ENCODE assay signal across 8 cellular contexts in genomic region chr7:150447966-150448788, GRCh38. TPM values are rescaled to one million over a fixed set of nuclear protein-coding genes. Genes with fewer than 3 reads are reported as not detected.
DNase-seq lines count a peak whose midpoint lies in the region; ATAC-seq and TF ChIP-seq lines count a peak whose summit lies in the region.

No MANE protein-coding gene starts in this region.

- H3K4me1 Mint-ChIP-seq in activated CD4-positive, alpha-beta T cell treated with anti-CD3 and anti-CD28 coated beads for 36 hours, result peaks cover 47% of the 10 kb centered on the region
- peaks cover 43% of the 10 kb centered on the region for H3K4me1 Mint-ChIP-seq in activated CD4-positive, alpha-beta memory T cell treated with anti-CD3 and anti-CD28 coated beads for 36 hours (ENCODE audit: low read depth)
- peaks cover 4% of the 10 kb centered on the region for H3K4me1 Mint-ChIP-seq in neural crest cell

- peaks cover 4% of the 10 kb centered on the region for H3K36me3 Mint-ChIP-seq in activated CD4-positive, alpha-beta T cell treated with anti-CD3 and anti-CD28 coated beads for 36 hours (ENCODE audit: low read depth)
- peaks cover 11% of the 10 kb centered on the region for H3K36me3 Mint-ChIP-seq in activated CD4-positive, alpha-beta memory T cell treated with anti-CD3 and anti-CD28 coated beads for 36 hours
- no peaks in the 10 kb centered on the region for H3K36me3 Mint-ChIP-seq in neural crest cell (ENCODE audit: low read depth)

- no peaks in the 10 kb centered on the region for H3K9me3 Mint-ChIP-seq in activated CD4-positive, alpha-beta T cell treated with anti-CD3 and anti-CD28 coated beads for 36 hours (ENCODE audit: low read depth)
- H3K9me3 Mint-ChIP-seq in activated CD4-positive, alpha-beta memory T cell treated with anti-CD3 and anti-CD28 coated beads for 36 hours, result no peaks in the 10 kb centered on the region
- H3K9me3 Mint-ChIP-seq in neural crest cell, result no peaks in the 10 kb centered on the region

- H3K27me3 Mint-ChIP-seq in activated CD4-positive, alpha-beta T cell treated with anti-CD3 and anti-CD28 coated beads for 36 hours, result no peaks in the 10 kb centered on the region
- H3K27me3 Mint-ChIP-seq in activated CD4-positive, alpha-beta memory T cell treated with anti-CD3 and anti-CD28 coated beads for 36 hours, result no peaks in the 10 kb centered on the region
- H3K27me3 Mint-ChIP-seq in neural crest cell (ENCODE audit: low read depth), result peaks cover 4% of the 10 kb centered on the region

- TF ChIP-seq CTCF in neural crest cell (conservative IDR thresholded peaks at IDR 0.05), result no peak

- H3K27ac Mint-ChIP-seq in activated CD4-positive, alpha-beta T cell treated with anti-CD3 and anti-CD28 coated beads for 36 hours, result peak overlapping the region; percentile 94
- H3K27ac Mint-ChIP-seq in activated CD4-positive, alpha-beta memory T cell treated with anti-CD3 and anti-CD28 coated beads for 36 hours, result peak overlapping the region; percentile 98
- H3K27ac Mint-ChIP-seq in neural crest cell (ENCODE audit: unreplicated experiment), result peak overlapping the region; percentile 72

- POLR2A ChIA-PET in activated CD4-positive, alpha-beta T cell treated with anti-CD3 and anti-CD28 coated beads for 36 hours (lab: Charles Lee), result interaction anchor here (1.1 to 1.9 kb wide), 4 partner anchors 173 to 307 kb away, joined by 4 to 12 read pairs (median 8); no protein-coding TSS in a partner anchor
- POLR2A ChIA-PET in activated CD4-positive, alpha-beta memory T cell treated with anti-CD3 and anti-CD28 coated beads for 36 hours (lab: Charles Lee), result interaction anchor here (0.6 to 4.8 kb wide), 15 partner anchors 33 to 308 kb away, joined by 3 to 78 read pairs (median 5); partner anchors contain the start of genes GIMAP1, GIMAP2, GIMAP4 and GIMAP7

- intact Hi-C loops in activated CD4-positive, alpha-beta T cell treated with anti-CD3 and anti-CD28 coated beads for 36 hours (cut with DNase I, micrococcal nuclease), result loop anchor here (1.0 to 10.0 kb wide), 12 partner anchors 117 to 437 kb away; partner anchors contain the start of genes GIMAP1 (in 1 of the 2), GIMAP2 (in 1 of the 2) and GIMAP6 (in 1 of the 2)
- intact Hi-C loops in activated CD4-positive, alpha-beta memory T cell treated with anti-CD3 and anti-CD28 coated beads for 36 hours (cut with micrococcal nuclease), result loop anchor here (1.0 to 2.0 kb wide), 6 partner anchors 63 to 307 kb away; partner anchors contain the start of gene GIMAP2

- peak; percentile 3 for ATAC-seq in activated CD4-positive, alpha-beta T cell treated with anti-CD3 and anti-CD28 coated beads for 36 hours
- peak; percentile 6 for ATAC-seq in HG02642 (IDR thresholded peaks at IDR 0.05; ENCODE audit: poor library complexity, unreplicated experiment)
- no peak for ATAC-seq in HG03196 (IDR thresholded peaks at IDR 0.05; ENCODE audit: unreplicated experiment)
- ATAC-seq in GM21576 (IDR thresholded peaks at IDR 0.05; ENCODE audit: unreplicated experiment), result no peak

- no peak for DNase-seq in activated CD4-positive, alpha-beta T cell treated with anti-CD3 and anti-CD28 coated beads for 36 hours
- DNase-seq in activated CD4-positive, alpha-beta T cell treated with anti-CD3 and anti-CD28 coated beads for 48 hours, result no peak
- no peak for DNase-seq in activated CD4-positive, alpha-beta memory T cell treated with anti-CD3 and anti-CD28 coated beads for 36 hours
- DNase-seq in neural crest cell (ENCODE audit: low read depth, low spot score) (no peak), NCI-H82 (lab: John Stamatoyannopoulos, UW) (no peak)

- H3K4me3 Mint-ChIP-seq in activated CD4-positive, alpha-beta T cell treated with anti-CD3 and anti-CD28 coated beads for 36 hours, result peak overlapping the region; percentile 91
- H3K4me3 Mint-ChIP-seq in activated CD4-positive, alpha-beta memory T cell treated with anti-CD3 and anti-CD28 coated beads for 36 hours, result peak overlapping the region; percentile 97
- H3K4me3 Mint-ChIP-seq in neural crest cell, result no peak overlapping the region

- CTCF ChIA-PET in activated CD4-positive, alpha-beta T cell treated with anti-CD3 and anti-CD28 coated beads for 36 hours (lab: Charles Lee), result interaction anchor here (0.7 to 4.8 kb wide), 40 partner anchors 10 to 317 kb away, joined by 3 to 69 read pairs (median 5); partner anchors contain the start of genes GIMAP1, GIMAP2, GIMAP4 and GIMAP6
- CTCF ChIA-PET in activated CD4-positive, alpha-beta memory T cell treated with anti-CD3 and anti-CD28 coated beads for 36 hours (lab: Charles Lee), result interaction anchor here (0.6 to 5.6 kb wide), 45 partner anchors 10 to 667 kb away, joined by 3 to 80 read pairs (median 6); partner anchors contain the start of genes GIMAP1, GIMAP2, GIMAP4 and GIMAP5

RNA-seq across cellular contexts. Expression of gene GIMAP8, which starts 2.3 kb away (rescaled TPM):
- total RNA-seq in activated CD4-positive, alpha-beta T cell treated with anti-CD3 and anti-CD28 coated beads for 36 hours, result 1 to 10 TPM; 7.7 to 9.6 TPM
- total RNA-seq in activated CD4-positive, alpha-beta memory T cell treated with anti-CD3 and anti-CD28 coated beads for 36 hours, result 10 to 100 TPM; 11.8 TPM
- not detected in 2 replicates for total RNA-seq in neural crest cell

Comparison
In these comparisons a context has a peak if more than half of its experiments do, and no peak if none do; other contexts are left out.
1. ATAC-seq: peak in activated CD4-positive, alpha-beta T cell treated with anti-CD3 and anti-CD28 coated beads for 36 hours (single experiment) and HG02642 (single experiment); none in HG03196 (single experiment) and GM21576 (single experiment).
2. Peak in every context shown above with its lines, with median percentiles within 50 percentile points of each other: H3K27ac Mint-ChIP-seq.